In genomic region chr13:45416521-45417125, GRCh38 we compare ENCODE assay signal across 8 cellular contexts. TPM values are rescaled to one million over a fixed set of nuclear protein-coding genes. Genes with fewer than 3 reads are reported as not detected.
A peak's percentile ranks its signal among the peaks of the same experiment; 100 is the strongest.
DNase-seq lines count a peak whose midpoint lies in the region; ATAC-seq and TF ChIP-seq lines count a peak whose summit lies in the region.

No MANE protein-coding gene starts in this region.

- peaks cover 17% of the 10 kb centered on the region for H3K4me1 ChIP-seq in Caco-2

- H3K9me3 ChIP-seq in Caco-2: no peaks in the 10 kb centered on the region
- no peaks in the 10 kb centered on the region for H3K9me3 ChIP-seq in neural cell (ENCODE audit: low read length)

- intact Hi-C loops in Caco-2 (cut with micrococcal nuclease; ENCODE audit: unreplicated experiment): no loop called here

- no peak overlapping the region for H3K4me2 ChIP-seq in neural cell (ENCODE audit: low read length)

- no peaks in the 10 kb centered on the region for H3K79me2 ChIP-seq in neural cell (replicated peaks; ENCODE audit: insufficient read depth, low read length)

- H3K4me3 ChIP-seq in Caco-2 (ENCODE audit: low read depth, low read length) (peak overlapping the region; percentile 86), cardiac fibroblast (replicated peaks in 1 of 2; ENCODE audit: low read depth in 2 of 2, low read length in 2 of 2) (peak overlapping the region; percentile 77 to 82), neural cell (ENCODE audit: low read length) (peak overlapping the region; percentile 92)

- no peaks in the 10 kb centered on the region for H3K27me3 Mint-ChIP-seq in Caco-2 (ENCODE audit: insufficient read depth, unreplicated experiment)

- H2AFZ ChIP-seq in neural cell (ENCODE audit: low read depth, low read length): no peak overlapping the region

- BruUV-seq in Caco-2 (replicated peaks; lab: Mats Ljungman, UMichigan): no TSS peak

- no peaks in the 10 kb centered on the region for H3K9me3 Mint-ChIP-seq in Caco-2 (ENCODE audit: unreplicated experiment)

- TF ChIP-seq EP300 in neural cell (conservative IDR thresholded peaks at IDR 0.05; ENCODE audit: poor library complexity, severe bottlenecking): no peak

- H3K9me2 ChIP-seq in neural cell (ENCODE audit: insufficient read depth, low read length): no peaks in the 10 kb centered on the region

- no peaks in the 10 kb centered on the region for H4K20me1 ChIP-seq in neural cell (ENCODE audit: insufficient read depth)

- peaks cover 8% of the 10 kb centered on the region for H3K4me1 Mint-ChIP-seq in Caco-2 (ENCODE audit: low read depth, unreplicated experiment)

- no peak for TF ChIP-seq CTCF in Caco-2 (IDR thresholded peaks at IDR 0.05; ENCODE audit: insufficient read depth in 1 of 2, low read depth in 1 of 2, low read length in 1 of 2, severe bottlenecking in 1 of 2, unreplicated experiment in 1 of 2)
- no peak for TF ChIP-seq CTCF in cardiac fibroblast (IDR thresholded peaks at IDR 0.05; ENCODE audit: low read depth, low read length)
- no peak for TF ChIP-seq CTCF in neural cell (IDR thresholded peaks at IDR 0.05; ENCODE audit: poor library complexity, severe bottlenecking)

- H3K4me3 Mint-ChIP-seq in Caco-2 (ENCODE audit: unreplicated experiment): peak overlapping the region; percentile 88

- no peak overlapping the region for H3K9ac ChIP-seq in neural cell (ENCODE audit: low read length)

- CTCF ChIA-PET in Caco-2 (lab: Charles Lee): interaction anchor here (0.6 kb wide), 1 partner anchor 96 kb away, joined by 3 read pairs; no protein-coding TSS in a partner anchor

- no peaks in the 10 kb centered on the region for H3K27me3 ChIP-seq in Caco-2 (replicated peaks; ENCODE audit: control insufficient read depth, insufficient read depth, low read length)
- no peaks in the 10 kb centered on the region for H3K27me3 ChIP-seq in neural cell (ENCODE audit: insufficient read depth, low read depth, low read length)

- H3K27ac ChIP-seq in neural cell (ENCODE audit: low read length): no peak overlapping the region

- H3K36me3 ChIP-seq in Caco-2 (ENCODE audit: control insufficient read depth, insufficient read depth, low read length) (no peaks in the 10 kb centered on the region), neural cell (ENCODE audit: insufficient read depth, low read length) (no peaks in the 10 kb centered on the region)

- peaks cover 6% of the 10 kb centered on the region for H3K36me3 Mint-ChIP-seq in Caco-2 (ENCODE audit: insufficient read depth, unreplicated experiment)

- POLR2A ChIA-PET in Caco-2 (lab: Charles Lee): interaction anchor here (2.1 kb wide), 1 partner anchor 76 kb away, joined by 5 read pairs; the partner anchor contains the start of gene TPT1

- DNase-seq in Caco-2 (no peak), NCI-H146 (lab: John Stamatoyannopoulos, UW) (peak; percentile 22), cardiac fibroblast (ENCODE audit: low read depth in 2 of 2) (no peak), amygdala (lab: John Stamatoyannopoulos, UW) (no peak), SW480 (ENCODE audit: low spot score) (no peak)

- H3K27ac Mint-ChIP-seq in Caco-2 (ENCODE audit: unreplicated experiment): peak overlapping the region; percentile 29

- H3F3A ChIP-seq in neural cell (ENCODE audit: insufficient read depth, low read length, poor library complexity, severe bottlenecking): no peaks in the 10 kb centered on the region

- ATAC-seq in HG02973 (IDR thresholded peaks at IDR 0.05; ENCODE audit: unreplicated experiment) (no peak), GM21529 (IDR thresholded peaks at IDR 0.05; ENCODE audit: unreplicated experiment) (no peak)

- TF ChIP-seq RAD21 in neural cell (conservative IDR thresholded peaks at IDR 0.05): no peak

TF ChIP-seq in neural cell, 6 proteins besides CTCF, POLR2A, EP300 and RAD21:
- no peak for TF ChIP-seq EZH2 (IDR thresholded peaks at IDR 0.05; ENCODE audit: borderline replicate concordance, insufficient read depth, low read length, poor library complexity, severe bottlenecking)
- TF ChIP-seq MXI1 (conservative IDR thresholded peaks at IDR 0.05; ENCODE audit: poor library complexity, severe bottlenecking): no peak
- no peak for TF ChIP-seq TAF1 (IDR thresholded peaks at IDR 0.05; ENCODE audit: low read depth)
- TF ChIP-seq, protein P1, sequence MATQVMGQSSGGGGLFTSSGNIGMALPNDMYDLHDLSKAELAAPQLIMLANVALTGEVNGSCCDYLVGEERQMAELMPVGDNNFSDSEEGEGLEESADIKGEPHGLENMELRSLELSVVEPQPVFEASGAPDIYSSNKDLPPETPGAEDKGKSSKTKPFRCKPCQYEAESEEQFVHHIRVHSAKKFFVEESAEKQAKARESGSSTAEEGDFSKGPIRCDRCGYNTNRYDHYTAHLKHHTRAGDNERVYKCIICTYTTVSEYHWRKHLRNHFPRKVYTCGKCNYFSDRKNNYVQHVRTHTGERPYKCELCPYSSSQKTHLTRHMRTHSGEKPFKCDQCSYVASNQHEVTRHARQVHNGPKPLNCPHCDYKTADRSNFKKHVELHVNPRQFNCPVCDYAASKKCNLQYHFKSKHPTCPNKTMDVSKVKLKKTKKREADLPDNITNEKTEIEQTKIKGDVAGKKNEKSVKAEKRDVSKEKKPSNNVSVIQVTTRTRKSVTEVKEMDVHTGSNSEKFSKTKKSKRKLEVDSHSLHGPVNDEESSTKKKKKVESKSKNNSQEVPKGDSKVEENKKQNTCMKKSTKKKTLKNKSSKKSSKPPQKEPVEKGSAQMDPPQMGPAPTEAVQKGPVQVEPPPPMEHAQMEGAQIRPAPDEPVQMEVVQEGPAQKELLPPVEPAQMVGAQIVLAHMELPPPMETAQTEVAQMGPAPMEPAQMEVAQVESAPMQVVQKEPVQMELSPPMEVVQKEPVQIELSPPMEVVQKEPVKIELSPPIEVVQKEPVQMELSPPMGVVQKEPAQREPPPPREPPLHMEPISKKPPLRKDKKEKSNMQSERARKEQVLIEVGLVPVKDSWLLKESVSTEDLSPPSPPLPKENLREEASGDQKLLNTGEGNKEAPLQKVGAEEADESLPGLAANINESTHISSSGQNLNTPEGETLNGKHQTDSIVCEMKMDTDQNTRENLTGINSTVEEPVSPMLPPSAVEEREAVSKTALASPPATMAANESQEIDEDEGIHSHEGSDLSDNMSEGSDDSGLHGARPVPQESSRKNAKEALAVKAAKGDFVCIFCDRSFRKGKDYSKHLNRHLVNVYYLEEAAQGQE (IDR thresholded peaks at IDR 0.05; ENCODE audit: borderline replicate concordance): no peak
- TF ChIP-seq SMC3 (conservative IDR thresholded peaks at IDR 0.05; ENCODE audit: poor library complexity): no peak
- no peak for TF ChIP-seq POLR2AphosphoS5 (IDR thresholded peaks at IDR 0.05)

RNA-seq across cellular contexts. Expression of gene SLC25A30, which starts 1.6 kb away (rescaled TPM):
- total RNA-seq in Caco-2 (2022): 12.2 and 16.5 TPM in 2 replicates
- polyA plus RNA-seq in neural cell: 3.9 and 4.9 TPM in 2 replicates
- 7.5 and 9.8 TPM in 2 replicates for polyA minus RNA-seq in neural cell

RNA-seq across cellular contexts. Expression of gene COG3, which starts 48.1 kb away (rescaled TPM):
- 31.1 and 35.8 TPM in 2 replicates for total RNA-seq in Caco-2 (2022)
- 80.5 and 90.2 TPM in 2 replicates for polyA plus RNA-seq in neural cell
- polyA minus RNA-seq in neural cell: 85.7 and 90.3 TPM in 2 replicates
